In genomic region chr6:158561247-158561884, GRCh38 we compare ENCODE assay signal across 8 cellular contexts. TPM values are rescaled to one million over a fixed set of nuclear protein-coding genes. Genes with fewer than 3 reads are reported as not detected.
DNase-seq lines count a peak whose midpoint lies in the region; ATAC-seq and TF ChIP-seq lines count a peak whose summit lies in the region.

No MANE protein-coding gene starts in this region.

- H3K27me3 ChIP-seq in right atrium auricular region (no peaks in the 10 kb centered on the region), breast epithelium (no peaks in the 10 kb centered on the region), mucosa of rectum (ENCODE audit: control insufficient read depth in 2 of 2, insufficient read depth in 2 of 2, low read length in 2 of 2) (no peaks in the 10 kb centered on the region)

- peaks cover 2 to 23% of the 10 kb centered on the region in 2 donors for H3K4me1 ChIP-seq in right atrium auricular region
- H3K4me1 ChIP-seq in breast epithelium = no peaks in the 10 kb centered on the region
- peaks cover 17 to 19% of the 10 kb centered on the region in 2 donors for H3K4me1 ChIP-seq in mucosa of rectum (ENCODE audit: control insufficient read depth in 2 of 2, insufficient read depth in 2 of 2, low read length in 2 of 2)

- H3K27ac ChIP-seq in right atrium auricular region (no peak overlapping the region), breast epithelium (no peak overlapping the region), mucosa of rectum (ENCODE audit: low read depth in 2 of 2, low read length in 2 of 2) (no peak overlapping the region)

- peak overlapping the region; percentile 92 to 95 for H3K4me3 ChIP-seq in right atrium auricular region
- peak overlapping the region; percentile 78 to 94 (median 88) for H3K4me3 ChIP-seq in breast epithelium
- H3K4me3 ChIP-seq in mucosa of rectum (ENCODE audit: low read length in 2 of 2) = peak overlapping the region; percentile 82 to 95

- H3K9me3 ChIP-seq in right atrium auricular region (no peaks in the 10 kb centered on the region), breast epithelium (no peaks in the 10 kb centered on the region), mucosa of rectum (ENCODE audit: control insufficient read depth in 2 of 2, low read length in 2 of 2) (no peaks in the 10 kb centered on the region)

- DNase-seq in right atrium auricular region (ENCODE audit: low spot score) (no peak), left cardiac atrium (no peak), breast epithelium (ENCODE audit: low spot score in 2 of 2) (peak in 1 of 2 donors; percentile 36), kidney glomerular epithelial cell (lab: John Stamatoyannopoulos, UW) (no peak)

- TF ChIP-seq CTCF in right atrium auricular region (IDR thresholded peaks at IDR 0.05) = no peak
- no peak for TF ChIP-seq CTCF in breast epithelium (IDR thresholded peaks at IDR 0.05)

- TF ChIP-seq POLR2A in breast epithelium (IDR thresholded peaks at IDR 0.05) = no peak

- no peak for ATAC-seq in left cardiac atrium
- no peak for ATAC-seq in GM18502 (IDR thresholded peaks at IDR 0.05; ENCODE audit: poor library complexity, unreplicated experiment)
- ATAC-seq in HG02981 (IDR thresholded peaks at IDR 0.05; ENCODE audit: unreplicated experiment) = no peak
- ATAC-seq in activated CD4-positive, CD25-positive, alpha-beta regulatory T cell treated with anti-CD3 and anti-CD28 coated beads, Interleukin-2, amount 50 U/mL, for 24 hours = no peak

- intact Hi-C loops in left cardiac atrium (cut with DNase I) = no loop called here
- intact Hi-C loops in breast epithelium (cut with DNase I; ENCODE audit: low total_unique reads) = no loop called here

- H3K9ac ChIP-seq in mucosa of rectum (ENCODE audit: low read depth in 1 of 2, low read length in 2 of 2) = peak overlapping the region; percentile 42 to 93

- H3K36me3 ChIP-seq in right atrium auricular region (no peaks in the 10 kb centered on the region), breast epithelium (no peaks in the 10 kb centered on the region), mucosa of rectum (ENCODE audit: control insufficient read depth in 2 of 2, insufficient read depth in 2 of 2, low read length in 2 of 2) (no peaks in the 10 kb centered on the region)

RNA-seq across cellular contexts. Expression of gene TMEM181, which starts 1.5 kb away (rescaled TPM):
- 10 to 100 TPM; 13.9 to 14.4 TPM for total RNA-seq in right atrium auricular region
- total RNA-seq in left cardiac atrium = 10 to 100 TPM; 12.5 to 13.8 TPM
- 10 to 100 TPM; 17.0 to 29.3 (median 28.5) TPM for total RNA-seq in breast epithelium
